In genomic region chr5:177545487-177546261, GRCh38 we compare ENCODE assay signal across 1 cellular context.
TF ChIP-seq lines count a peak whose summit lies in the region.

No MANE protein-coding gene starts in this region.

TF ChIP-seq in HepG2, 621 proteins besides CTCF, POLR2A, EP300 and RAD21 (continues in another document):
- no peak for TF ChIP-seq SNRNP70 (IDR thresholded peaks at IDR 0.05; ENCODE audit: low read depth, low read length)
- TF ChIP-seq POLR2G (IDR thresholded peaks at IDR 0.05; ENCODE audit: low read depth, low read length): no peak
- no peak for TF ChIP-seq ELF3 (CRISPR knock-in tag; IDR thresholded peaks at IDR 0.05)
- TF ChIP-seq ZNF772 (CRISPR knock-in tag; IDR thresholded peaks at IDR 0.05): no peak
- 0 out of 2 replicates have a peak, but pooled peaks have one; percentile 38 for TF ChIP-seq ZNF383 (CRISPR knock-in tag; IDR thresholded peaks at IDR 0.05; ENCODE audit: borderline replicate concordance)
- 0 out of 2 replicates have a peak, but pooled peaks have one; percentile 12 for TF ChIP-seq ATF7 (IDR thresholded peaks at IDR 0.05)
- TF ChIP-seq ATF7 (CRISPR knock-in tag; IDR thresholded peaks at IDR 0.05): no peak
- no peak for TF ChIP-seq TCF7 (IDR thresholded peaks at IDR 0.05; ENCODE audit: low read depth)
- 0 out of 2 replicates have a peak, but pooled peaks have one; percentile 51 for TF ChIP-seq GATAD2A (CRISPR knock-in tag; IDR thresholded peaks at IDR 0.05)
- TF ChIP-seq CEBPG (CRISPR knock-in tag; IDR thresholded peaks at IDR 0.05): peak; percentile 75
- TF ChIP-seq ZNF75D (CRISPR knock-in tag; IDR thresholded peaks at IDR 0.05; ENCODE audit: borderline replicate concordance): no peak
- TF ChIP-seq PAX8 (CRISPR knock-in tag; IDR thresholded peaks at IDR 0.05; ENCODE audit: borderline replicate concordance): no peak
- TF ChIP-seq ZFP82 (CRISPR knock-in tag; IDR thresholded peaks at IDR 0.05; ENCODE audit: borderline replicate concordance): no peak
- no peak for TF ChIP-seq ZKSCAN8 (CRISPR knock-in tag; IDR thresholded peaks at IDR 0.05; ENCODE audit: borderline replicate concordance)
- TF ChIP-seq SAFB2 (CRISPR knock-in tag; IDR thresholded peaks at IDR 0.05; ENCODE audit: borderline replicate concordance, low read depth): no peak
- TF ChIP-seq ZNF317 (CRISPR knock-in tag; IDR thresholded peaks at IDR 0.05): 0 out of 2 replicates have a peak, but pooled peaks have one; percentile 20
- TF ChIP-seq ZNF780A (CRISPR knock-in tag; IDR thresholded peaks at IDR 0.05): no peak
- no peak for TF ChIP-seq SOX13 (IDR thresholded peaks at IDR 0.05)
- no peak for TF ChIP-seq SOX13 (CRISPR knock-in tag; conservative IDR thresholded peaks at IDR 0.05 in 1 of 2, IDR thresholded peaks at IDR 0.05 in 1 of 2)
- no peak for TF ChIP-seq ZNF44 (CRISPR knock-in tag; IDR thresholded peaks at IDR 0.05)
- no peak for TF ChIP-seq GATAD1 (CRISPR knock-in tag; IDR thresholded peaks at IDR 0.05)
- TF ChIP-seq CREM (IDR thresholded peaks at IDR 0.05): no peak
- TF ChIP-seq CREM (CRISPR knock-in tag; IDR thresholded peaks at IDR 0.05): no peak
- TF ChIP-seq, protein P1, sequence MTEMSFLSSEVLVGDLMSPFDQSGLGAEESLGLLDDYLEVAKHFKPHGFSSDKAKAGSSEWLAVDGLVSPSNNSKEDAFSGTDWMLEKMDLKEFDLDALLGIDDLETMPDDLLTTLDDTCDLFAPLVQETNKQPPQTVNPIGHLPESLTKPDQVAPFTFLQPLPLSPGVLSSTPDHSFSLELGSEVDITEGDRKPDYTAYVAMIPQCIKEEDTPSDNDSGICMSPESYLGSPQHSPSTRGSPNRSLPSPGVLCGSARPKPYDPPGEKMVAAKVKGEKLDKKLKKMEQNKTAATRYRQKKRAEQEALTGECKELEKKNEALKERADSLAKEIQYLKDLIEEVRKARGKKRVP (CRISPR knock-in tag; IDR thresholded peaks at IDR 0.05): peak in 1 of 2 experiments; percentile 90; a peak in 2 of 4 replicates
- TF ChIP-seq ZNF329 (CRISPR knock-in tag; IDR thresholded peaks at IDR 0.05; ENCODE audit: low read depth): no peak
- TF ChIP-seq CBX2 (IDR thresholded peaks at IDR 0.05; ENCODE audit: low read depth, low read length): no peak
- TF ChIP-seq CBX2 (CRISPR knock-in tag; IDR thresholded peaks at IDR 0.05; ENCODE audit: low read depth): no peak
- no peak for TF ChIP-seq FOXK1 (CRISPR knock-in tag; IDR thresholded peaks at IDR 0.05; ENCODE audit: borderline replicate concordance, low read depth)
- TF ChIP-seq HOXA7 (CRISPR knock-in tag; IDR thresholded peaks at IDR 0.05): no peak
- TF ChIP-seq NFKBIZ (CRISPR knock-in tag; IDR thresholded peaks at IDR 0.05): no peak
- no peak for TF ChIP-seq KDM2A (CRISPR knock-in tag; IDR thresholded peaks at IDR 0.05; ENCODE audit: borderline replicate concordance, low read depth)
- TF ChIP-seq, protein P2, sequence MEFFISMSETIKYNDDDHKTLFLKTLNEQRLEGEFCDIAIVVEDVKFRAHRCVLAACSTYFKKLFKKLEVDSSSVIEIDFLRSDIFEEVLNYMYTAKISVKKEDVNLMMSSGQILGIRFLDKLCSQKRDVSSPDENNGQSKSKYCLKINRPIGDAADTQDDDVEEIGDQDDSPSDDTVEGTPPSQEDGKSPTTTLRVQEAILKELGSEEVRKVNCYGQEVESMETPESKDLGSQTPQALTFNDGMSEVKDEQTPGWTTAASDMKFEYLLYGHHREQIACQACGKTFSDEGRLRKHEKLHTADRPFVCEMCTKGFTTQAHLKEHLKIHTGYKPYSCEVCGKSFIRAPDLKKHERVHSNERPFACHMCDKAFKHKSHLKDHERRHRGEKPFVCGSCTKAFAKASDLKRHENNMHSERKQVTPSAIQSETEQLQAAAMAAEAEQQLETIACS (CRISPR knock-in tag; IDR thresholded peaks at IDR 0.05): no peak
- no peak for TF ChIP-seq ZNF790 (CRISPR knock-in tag; IDR thresholded peaks at IDR 0.05; ENCODE audit: borderline replicate concordance)
- no peak for TF ChIP-seq ZNF431 (CRISPR knock-in tag; IDR thresholded peaks at IDR 0.05; ENCODE audit: borderline replicate concordance, low read depth)
- no peak for TF ChIP-seq ZSCAN20 (CRISPR knock-in tag; IDR thresholded peaks at IDR 0.05; ENCODE audit: borderline replicate concordance)
- TF ChIP-seq NR2F6 (IDR thresholded peaks at IDR 0.05): peak; percentile 10; the same call in 1 of the 2 replicates
- TF ChIP-seq NR2F6 (CRISPR knock-in tag; IDR thresholded peaks at IDR 0.05): no peak
- TF ChIP-seq ZIK1 (CRISPR knock-in tag; IDR thresholded peaks at IDR 0.05; ENCODE audit: borderline replicate concordance, low read depth): no peak
- no peak for TF ChIP-seq SUZ12 (IDR thresholded peaks at IDR 0.05; ENCODE audit: low read depth, low read length)
- TF ChIP-seq, protein P3, sequence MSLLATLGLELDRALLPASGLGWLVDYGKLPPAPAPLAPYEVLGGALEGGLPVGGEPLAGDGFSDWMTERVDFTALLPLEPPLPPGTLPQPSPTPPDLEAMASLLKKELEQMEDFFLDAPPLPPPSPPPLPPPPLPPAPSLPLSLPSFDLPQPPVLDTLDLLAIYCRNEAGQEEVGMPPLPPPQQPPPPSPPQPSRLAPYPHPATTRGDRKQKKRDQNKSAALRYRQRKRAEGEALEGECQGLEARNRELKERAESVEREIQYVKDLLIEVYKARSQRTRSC (CRISPR knock-in tag; IDR thresholded peaks at IDR 0.05; ENCODE audit: low read depth): no peak
- TF ChIP-seq MEIS2 (CRISPR knock-in tag; IDR thresholded peaks at IDR 0.05): no peak
- no peak for TF ChIP-seq JDP2 (CRISPR knock-in tag; IDR thresholded peaks at IDR 0.05; ENCODE audit: borderline replicate concordance)
- TF ChIP-seq TMF1 (CRISPR knock-in tag; IDR thresholded peaks at IDR 0.05; ENCODE audit: low read depth): no peak
- TF ChIP-seq NFIC (IDR thresholded peaks at IDR 0.05; ENCODE audit: low read length): no peak
- no peak for TF ChIP-seq BCL6 (CRISPR knock-in tag; IDR thresholded peaks at IDR 0.05)
- TF ChIP-seq, protein P4, sequence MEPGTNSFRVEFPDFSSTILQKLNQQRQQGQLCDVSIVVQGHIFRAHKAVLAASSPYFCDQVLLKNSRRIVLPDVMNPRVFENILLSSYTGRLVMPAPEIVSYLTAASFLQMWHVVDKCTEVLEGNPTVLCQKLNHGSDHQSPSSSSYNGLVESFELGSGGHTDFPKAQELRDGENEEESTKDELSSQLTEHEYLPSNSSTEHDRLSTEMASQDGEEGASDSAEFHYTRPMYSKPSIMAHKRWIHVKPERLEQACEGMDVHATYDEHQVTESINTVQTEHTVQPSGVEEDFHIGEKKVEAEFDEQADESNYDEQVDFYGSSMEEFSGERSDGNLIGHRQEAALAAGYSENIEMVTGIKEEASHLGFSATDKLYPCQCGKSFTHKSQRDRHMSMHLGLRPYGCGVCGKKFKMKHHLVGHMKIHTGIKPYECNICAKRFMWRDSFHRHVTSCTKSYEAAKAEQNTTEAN (CRISPR knock-in tag; conservative IDR thresholded peaks at IDR 0.05): no peak
- no peak for TF ChIP-seq SIX1 (CRISPR knock-in tag; IDR thresholded peaks at IDR 0.05; ENCODE audit: borderline replicate concordance)
- TF ChIP-seq ZBTB44 (CRISPR knock-in tag; IDR thresholded peaks at IDR 0.05): no peak
- TF ChIP-seq AKNA (CRISPR knock-in tag; IDR thresholded peaks at IDR 0.05; ENCODE audit: borderline replicate concordance): no peak
- no peak for TF ChIP-seq ZNF264 (CRISPR knock-in tag; IDR thresholded peaks at IDR 0.05)
- TF ChIP-seq, protein P5, sequence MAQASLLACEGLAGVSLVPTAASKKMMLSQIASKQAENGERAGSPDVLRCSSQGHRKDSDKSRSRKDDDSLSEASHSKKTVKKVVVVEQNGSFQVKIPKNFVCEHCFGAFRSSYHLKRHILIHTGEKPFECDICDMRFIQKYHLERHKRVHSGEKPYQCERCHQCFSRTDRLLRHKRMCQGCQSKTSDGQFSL (CRISPR knock-in tag; IDR thresholded peaks at IDR 0.05): no peak
- no peak for TF ChIP-seq CHD2 (IDR thresholded peaks at IDR 0.05; ENCODE audit: low read depth, low read length)
- no peak for TF ChIP-seq ZNF17 (CRISPR knock-in tag; IDR thresholded peaks at IDR 0.05)
- TF ChIP-seq CEBPB (IDR thresholded peaks at IDR 0.05; ENCODE audit: borderline replicate concordance, low read depth, low read length): peak; percentile 81
- TF ChIP-seq ZNF24 (IDR thresholded peaks at IDR 0.05): no peak
- no peak for TF ChIP-seq RFX3 (CRISPR knock-in tag; IDR thresholded peaks at IDR 0.05)
- TF ChIP-seq ZNF788 (CRISPR knock-in tag; IDR thresholded peaks at IDR 0.05; ENCODE audit: borderline replicate concordance): no peak
- TF ChIP-seq ZNF703 (CRISPR knock-in tag; IDR thresholded peaks at IDR 0.05; ENCODE audit: borderline replicate concordance): no peak
- TF ChIP-seq, protein P6, sequence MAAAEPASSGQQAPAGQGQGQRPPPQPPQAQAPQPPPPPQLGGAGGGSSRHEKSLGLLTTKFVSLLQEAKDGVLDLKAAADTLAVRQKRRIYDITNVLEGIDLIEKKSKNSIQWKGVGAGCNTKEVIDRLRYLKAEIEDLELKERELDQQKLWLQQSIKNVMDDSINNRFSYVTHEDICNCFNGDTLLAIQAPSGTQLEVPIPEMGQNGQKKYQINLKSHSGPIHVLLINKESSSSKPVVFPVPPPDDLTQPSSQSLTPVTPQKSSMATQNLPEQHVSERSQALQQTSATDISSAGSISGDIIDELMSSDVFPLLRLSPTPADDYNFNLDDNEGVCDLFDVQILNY (CRISPR knock-in tag; conservative IDR thresholded peaks at IDR 0.05): no peak
- TF ChIP-seq, protein P7, sequence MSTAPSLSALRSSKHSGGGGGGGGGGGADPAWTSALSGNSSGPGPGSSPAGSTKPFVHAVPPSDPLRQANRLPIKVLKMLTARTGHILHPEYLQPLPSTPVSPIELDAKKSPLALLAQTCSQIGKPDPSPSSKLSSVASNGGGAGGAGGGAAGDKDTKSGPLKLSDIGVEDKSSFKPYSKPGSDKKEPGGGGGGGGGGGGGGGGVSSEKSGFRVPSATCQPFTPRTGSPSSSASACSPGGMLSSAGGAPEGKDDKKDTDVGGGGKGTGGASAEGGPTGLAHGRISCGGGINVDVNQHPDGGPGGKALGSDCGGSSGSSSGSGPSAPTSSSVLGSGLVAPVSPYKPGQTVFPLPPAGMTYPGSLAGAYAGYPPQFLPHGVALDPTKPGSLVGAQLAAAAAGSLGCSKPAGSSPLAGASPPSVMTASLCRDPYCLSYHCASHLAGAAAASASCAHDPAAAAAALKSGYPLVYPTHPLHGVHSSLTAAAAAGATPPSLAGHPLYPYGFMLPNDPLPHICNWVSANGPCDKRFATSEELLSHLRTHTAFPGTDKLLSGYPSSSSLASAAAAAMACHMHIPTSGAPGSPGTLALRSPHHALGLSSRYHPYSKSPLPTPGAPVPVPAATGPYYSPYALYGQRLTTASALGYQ (CRISPR knock-in tag; IDR thresholded peaks at IDR 0.05): no peak
